ENCODE assay signal across 17 cellular contexts in the genomic region with DNA sequence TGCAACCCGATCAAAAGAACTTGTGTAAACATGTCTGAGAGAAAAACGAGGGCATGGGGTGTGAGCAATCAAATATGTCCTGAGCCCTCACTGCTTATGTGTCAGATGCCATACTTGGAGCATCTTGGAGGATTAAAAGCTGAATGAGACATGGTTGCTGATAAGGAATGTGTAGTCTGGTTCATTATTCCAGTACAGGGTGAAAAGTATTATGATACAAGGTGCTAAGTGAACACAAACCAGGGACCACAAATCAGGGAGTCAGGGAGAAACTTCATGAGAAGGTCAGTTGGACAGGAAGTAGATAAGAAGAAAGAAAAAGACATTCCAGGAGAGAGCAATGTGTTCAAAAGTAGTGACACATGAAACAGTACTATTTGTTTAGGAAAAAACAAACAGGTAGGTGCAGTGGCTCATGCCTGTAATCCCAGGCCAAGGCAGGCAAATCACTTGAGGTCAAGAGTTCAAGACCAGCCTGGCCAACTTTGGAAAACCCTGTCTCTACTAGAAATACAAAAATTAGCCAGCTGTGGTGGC. TPM values are rescaled to one million over a fixed set of nuclear protein-coding genes. Genes with fewer than 3 reads are reported as not detected.
DNase-seq lines count a peak whose midpoint lies in the region; ATAC-seq and TF ChIP-seq lines count a peak whose summit lies in the region.
"Had no signal": no experiment of that assay in that cellular context is flagged by ENCODE, and none has a peak within 500 bp of the region (broad histone marks: within the 10 kb centered on the region; RNA-seq: fewer than 3 reads in every experiment).

No MANE protein-coding gene starts in this region.

- H2BK120ac ChIP-seq in trophoblast cell (ENCODE audit: insufficient read depth, low read length, poor library complexity): no peak overlapping the region

- H2BK5ac ChIP-seq in trophoblast cell (ENCODE audit: low read depth, low read length, poor library complexity): no peak overlapping the region

- no peak overlapping the region for H2AK5ac ChIP-seq in trophoblast cell (ENCODE audit: low read length)

- H2BK12ac ChIP-seq in trophoblast cell (ENCODE audit: low read length): no peak overlapping the region

- no peaks in the 10 kb centered on the region for H3K27me3 ChIP-seq in trophoblast cell (ENCODE audit: insufficient read depth, low read length)
- H3K27me3 ChIP-seq: BLaER1 had no signal

- H3K9me2 ChIP-seq in OCI-LY7 (ENCODE audit: insufficient read depth, low read length): no peaks in the 10 kb centered on the region

- H3K36me3 ChIP-seq in OCI-LY7 (ENCODE audit: insufficient read depth, low read length) (peaks cover 7% of the 10 kb centered on the region; the same call in 1 of the 2 replicates), trophoblast cell (ENCODE audit: control insufficient read depth in 1 of 2, insufficient read depth in 2 of 2, low read length in 2 of 2) (no peaks in the 10 kb centered on the region)

- no peak overlapping the region for H4K91ac ChIP-seq in trophoblast cell (ENCODE audit: low read depth, low read length)

- intact Hi-C loops in OCI-LY7 (cut with micrococcal nuclease; ENCODE audit: unreplicated experiment): loop anchor here (5.0 kb wide), 1 partner anchor 90 kb away; the partner anchor contains the start of gene PHF11
- intact Hi-C loops in lower leg skin (cut with DNase I; ENCODE audit: low total_unique reads): no loop called here

- no peak overlapping the region for H3K27ac Mint-ChIP-seq in neural crest cell (ENCODE audit: unreplicated experiment)
- H3K27ac Mint-ChIP-seq: activated naive CD8-positive, alpha-beta T cell had no signal

- POLR2A ChIA-PET in OCI-LY7 (lab: Charles Lee): interaction anchor here (0.6 kb wide), 1 partner anchor 206 kb away, joined by 3 read pairs; no protein-coding TSS in a partner anchor

- H3K9me3 ChIP-seq in OCI-LY7 (ENCODE audit: low read length) (no peaks in the 10 kb centered on the region), trophoblast cell (ENCODE audit: insufficient read depth, low read depth, low read length) (no peaks in the 10 kb centered on the region)
- H3K9me3 ChIP-seq: BLaER1, mucosa of descending colon, psoas muscle had no signal

- H4K8ac ChIP-seq in trophoblast cell (ENCODE audit: low read depth, low read length): no peak overlapping the region

- H3K79me1 ChIP-seq in trophoblast cell (ENCODE audit: low read length): peaks cover 9% of the 10 kb centered on the region

- H3K9ac ChIP-seq in trophoblast cell (ENCODE audit: low read length): no peak overlapping the region
- H3K9ac ChIP-seq: BLaER1 had no signal

- H3K23ac ChIP-seq in trophoblast cell (ENCODE audit: low read length): no peak overlapping the region

- H3K4me1 Mint-ChIP-seq in neural crest cell: peaks cover 24% of the 10 kb centered on the region

- no peaks in the 10 kb centered on the region for H3K9me3 Mint-ChIP-seq in neural crest cell

- H3K4ac ChIP-seq in trophoblast cell (ENCODE audit: low read depth, low read length): no peak overlapping the region

- H3K79me2 ChIP-seq in OCI-LY7 (ENCODE audit: insufficient read depth, low read depth, low read length) (peaks cover 16% of the 10 kb centered on the region), trophoblast cell (ENCODE audit: control insufficient read depth, insufficient read depth, low read length, poor library complexity) (peaks cover 6% of the 10 kb centered on the region)

- H3K27ac ChIP-seq in OCI-LY7 (ENCODE audit: low read depth, low read length, poor library complexity, severe bottlenecking) (no peak overlapping the region), epithelial cell of prostate (peak overlapping the region; percentile 93), trophoblast cell (ENCODE audit: low read depth, low read length) (no peak overlapping the region)
- H3K27ac ChIP-seq: BLaER1, coronary artery, psoas muscle had no signal

- H3K4me3 Mint-ChIP-seq in neural crest cell: peak overlapping the region; percentile 90

- TF ChIP-seq CTCF in OCI-LY7 (conservative IDR thresholded peaks at IDR 0.05; ENCODE audit: low read length): no peak
- TF ChIP-seq CTCF in neural crest cell (conservative IDR thresholded peaks at IDR 0.05): no peak
- TF ChIP-seq CTCF in lower leg skin (IDR thresholded peaks at IDR 0.05): no peak

- H3K4me2 ChIP-seq in OCI-LY7 (ENCODE audit: low read length) (no peak overlapping the region), trophoblast cell (ENCODE audit: low read length) (no peak overlapping the region)
- H3K4me2 ChIP-seq: BLaER1 had no signal

- H2AFZ ChIP-seq in OCI-LY7 (ENCODE audit: low read length) (peak overlapping the region; percentile 36), trophoblast cell (ENCODE audit: insufficient read depth, low read length, poor library complexity) (no peak overlapping the region)

- H3K14ac ChIP-seq in trophoblast cell (ENCODE audit: low read length): no peak overlapping the region

- H3K4me3 ChIP-seq in OCI-LY7 (ENCODE audit: low read depth, low read length, poor library complexity, severe bottlenecking): no peak overlapping the region
- no peak overlapping the region for H3K4me3 ChIP-seq in lower leg skin (ENCODE audit: low read depth, poor library complexity, severe bottlenecking)
- H3K4me3 ChIP-seq in trophoblast cell (ENCODE audit: low read depth, low read length): no peak overlapping the region
- H3K4me3 ChIP-seq: BLaER1, coronary artery, mucosa of descending colon, psoas muscle had no signal

- WGBS in lower leg skin, 2 donors: 27 to 47% methylated on average over 2 of the region's 2 CpGs
- WGBS in trophoblast cell (ENCODE audit: extremely low coverage, insufficient coverage, insufficient read length): no CpG with 5 or more reads among the region's 2 CpGs

- H3K36me3 Mint-ChIP-seq in neural crest cell (ENCODE audit: low read depth): no peaks in the 10 kb centered on the region
- H3K36me3 Mint-ChIP-seq: activated naive CD8-positive, alpha-beta T cell had no signal

- no peak overlapping the region for H3K18ac ChIP-seq in trophoblast cell (ENCODE audit: low read length)

- no peak for TF ChIP-seq POLR2A in lower leg skin (IDR thresholded peaks at IDR 0.05)

- no peaks in the 10 kb centered on the region for H3K27me3 Mint-ChIP-seq in neural crest cell (ENCODE audit: low read depth)
- H3K27me3 Mint-ChIP-seq: activated naive CD8-positive, alpha-beta T cell had no signal

- peaks cover 6% of the 10 kb centered on the region; the same call in 1 of the 2 replicates for H4K20me1 ChIP-seq in OCI-LY7 (ENCODE audit: insufficient read depth, low read length)
- H4K20me1 ChIP-seq: BLaER1 had no signal

- H4K12ac ChIP-seq in trophoblast cell (ENCODE audit: low read depth, low read length): no peak overlapping the region

- BruUV-seq in OCI-LY7 (replicated peaks; lab: Mats Ljungman, UMichigan): no TSS peak

- peaks cover 18% of the 10 kb centered on the region for H3K4me1 ChIP-seq in OCI-LY7 (ENCODE audit: insufficient read depth, low read length, poor library complexity, severe bottlenecking)
- peaks cover 0 to 3% of the 10 kb centered on the region in 2 experiments for H3K4me1 ChIP-seq in trophoblast cell (ENCODE audit: control insufficient read depth in 1 of 2, insufficient read depth in 2 of 2, low read length in 2 of 2)

- ATAC-seq in HG02678 (IDR thresholded peaks at IDR 0.05; ENCODE audit: unreplicated experiment): no peak
- ATAC-seq: mucosa of descending colon, psoas muscle had no signal

- DNase-seq in ELR (ENCODE audit: low read depth) (peak; percentile 67), OCI-LY7 (ENCODE audit: low spot score) (no peak), epithelial cell of prostate (ENCODE audit: low read depth, low spot score) (peak; percentile 60), neural crest cell (ENCODE audit: low read depth, low spot score) (no peak), lower leg skin (ENCODE audit: low spot score in 2 of 2) (no peak), trophoblast cell (no peak), NCI-H2081 treated with DMSO at 0.1 percent for 48 hours (lab: John Stamatoyannopoulos, UW) (no peak)
- DNase-seq: activated CD4-positive, CD25-positive, alpha-beta regulatory T cell treated with anti-CD3 and anti-CD28 coated beads, Interleukin-2, amount 50 U/mL, for 72 hours; islet precursor cell; mucosa of descending colon; psoas muscle; stimulated activated CD4-positive, alpha-beta T cell treated with anti-CD3 and anti-CD28 coated beads, Interleukin-2, amount 100 ng/mL, for 24 hours had no signal

- CTCF ChIA-PET in OCI-LY7 (lab: Charles Lee; ENCODE audit: unreplicated experiment): no interaction called here

RNA-seq across cellular contexts. Expression of gene RCBTB1, which starts 2.0 kb away (rescaled TPM):
- total RNA-seq in OCI-LY7 (2014; rRNA removed; shearing (Covaris generic)): 13.4 and 15.1 TPM in 2 replicates
- total RNA-seq in OCI-LY7 (2022) (30.6 and 31.1 TPM in 2 replicates), neural crest cell (40.0 and 44.1 TPM in 2 replicates), lower leg skin (10 to 100 TPM in 1 of 4 donors, 1 to 10 TPM in 3; 4.4 to 12.8 (median 6.5) TPM)
- 7.5 and 7.8 TPM in 2 replicates for polyA plus RNA-seq in trophoblast cell (2013)

RNA-seq across cellular contexts. Expression of gene ARL11, which starts 40.9 kb away (rescaled TPM):
- 5.9 and 8.3 TPM in 2 replicates for total RNA-seq in OCI-LY7 (2014; rRNA removed; shearing (Covaris generic))
- total RNA-seq in OCI-LY7 (2022) (20.5 and 22.6 TPM in 2 replicates), neural crest cell (not detected in 2 replicates), lower leg skin (under 1 TPM in 2 of 4 donors, not detected in 2; 0.19 to 0.51 TPM)
- polyA plus RNA-seq in trophoblast cell (2013): 0.10 and 0.12 TPM in 2 replicates
- total RNA-seq: G401 had no signal

Comparison
In these comparisons a context has a peak if more than half of its experiments do, and no peak if none do; other contexts are left out.
1. DNase-seq: peak in ELR (single experiment) and epithelial cell of prostate (single experiment); none in OCI-LY7 (single experiment), neural crest cell (single experiment), lower leg skin (0 of 2), trophoblast cell (0 of 2) and NCI-H2081 treated with DMSO at 0.1 percent for 48 hours (single experiment).